In the genomic region with DNA sequence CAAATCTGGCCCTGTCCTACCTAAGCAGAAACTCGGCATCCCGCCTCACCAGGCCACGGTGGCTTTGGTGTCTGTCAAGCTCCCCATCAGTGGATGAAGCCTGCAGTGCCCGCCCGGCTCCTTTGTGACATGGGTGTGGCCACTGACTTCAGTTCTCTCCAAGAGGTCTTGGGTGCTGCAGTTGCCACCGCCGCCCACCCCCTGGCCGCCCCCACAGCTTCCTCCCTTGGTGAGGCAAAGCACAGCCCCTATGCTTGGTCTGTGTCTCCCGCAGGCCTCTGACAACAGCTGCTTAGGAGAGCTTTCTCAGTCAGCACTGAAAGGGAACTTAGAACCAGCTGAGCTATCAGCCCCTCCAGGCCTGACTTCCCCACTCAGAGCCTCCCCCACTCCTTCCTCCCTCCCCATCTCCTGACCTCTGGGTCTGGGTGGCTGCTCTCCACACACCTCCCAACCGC, we compare ENCODE assay signal across 14 cellular contexts. TPM values are rescaled to one million over a fixed set of nuclear protein-coding genes. Genes with fewer than 3 reads are reported as not detected.
DNase-seq lines count a peak whose midpoint lies in the region; ATAC-seq and TF ChIP-seq lines count a peak whose summit lies in the region.
"Had no signal": no experiment of that assay in that cellular context is flagged by ENCODE, and none has a peak within 500 bp of the region (broad histone marks: within the 10 kb centered on the region; RNA-seq: fewer than 3 reads in every experiment).

No MANE protein-coding gene starts in this region.

- H3K4me3 Mint-ChIP-seq in activated CD8-positive, alpha-beta memory T cell treated with anti-CD3 and anti-CD28 coated beads, Interleukin-2, amount 10 ng/mL, durations not matched to agents 7 days and 5 days: peak overlapping the region; percentile 79
- H3K4me3 Mint-ChIP-seq in activated CD4-positive, alpha-beta T cell treated with anti-CD3 and anti-CD28 coated beads, Interleukin-2, amount 10 ng/mL, durations not matched to agents 7 days and 5 days: no peak overlapping the region
- H3K4me3 Mint-ChIP-seq: activated naive CD4-positive, alpha-beta T cell treated with anti-CD3 and anti-CD28 coated beads for 36 hours; naive thymus-derived CD8-positive, alpha-beta T cell had no signal

- H3K9me3 ChIP-seq in spleen: no peaks in the 10 kb centered on the region
- H3K9me3 ChIP-seq: thyroid gland had no signal

- TF ChIP-seq POLR2A in spleen (IDR thresholded peaks at IDR 0.05): no peak

- CTCF ChIA-PET in activated CD8-positive, alpha-beta memory T cell treated with anti-CD3 and anti-CD28 coated beads, Interleukin-2, amount 10 ng/mL, durations not matched to agents 7 days and 5 days (lab: Charles Lee): interaction anchor here (0.9 to 4.7 kb wide), 9 partner anchors 11 to 114 kb away, joined by 3 to 27 read pairs (median 4); partner anchors contain the start of gene GPR55
- CTCF ChIA-PET in activated CD4-positive, alpha-beta T cell treated with anti-CD3 and anti-CD28 coated beads, Interleukin-2, amount 10 ng/mL, durations not matched to agents 7 days and 5 days (lab: Charles Lee): interaction anchor here (0.9 to 2.4 kb wide), 4 partner anchors 12 to 23 kb away, joined by 3 to 10 read pairs (median 4); no protein-coding TSS in a partner anchor

- H3K36me3 ChIP-seq in spleen: no peaks in the 10 kb centered on the region
- H3K36me3 ChIP-seq: thyroid gland had no signal

- H3K36me3 Mint-ChIP-seq in activated CD8-positive, alpha-beta memory T cell treated with anti-CD3 and anti-CD28 coated beads, Interleukin-2, amount 10 ng/mL, durations not matched to agents 7 days and 5 days: peaks cover 26% of the 10 kb centered on the region
- no peaks in the 10 kb centered on the region for H3K36me3 Mint-ChIP-seq in activated CD4-positive, alpha-beta T cell treated with anti-CD3 and anti-CD28 coated beads, Interleukin-2, amount 10 ng/mL, durations not matched to agents 7 days and 5 days (ENCODE audit: low read depth)
- H3K36me3 Mint-ChIP-seq: naive thymus-derived CD8-positive, alpha-beta T cell had no signal

- ATAC-seq in activated CD8-positive, alpha-beta memory T cell treated with anti-CD3 and anti-CD28 coated beads, Interleukin-2, amount 10 ng/mL, durations not matched to agents 7 days and 5 days: peak; percentile 22
- peak; percentile 37 for ATAC-seq in GM21529 (IDR thresholded peaks at IDR 0.05; ENCODE audit: unreplicated experiment)
- peak; percentile 43 for ATAC-seq in HG03460 (IDR thresholded peaks at IDR 0.05; ENCODE audit: unreplicated experiment)
- ATAC-seq: naive thymus-derived CD8-positive, alpha-beta T cell had no signal

- WGBS in spleen, 5 donors: 40 to 51% (median 46%) methylated on average over 7 to 10 of the region's 10 CpGs

- peaks cover 0 to 6% (median 0%) of the 10 kb centered on the region in 7 donors for H3K27me3 ChIP-seq in spleen (replicated peaks in 1 of 7)
- H3K27me3 ChIP-seq: thyroid gland had no signal

- peak; percentile 81 for DNase-seq in activated CD8-positive, alpha-beta memory T cell treated with anti-CD3 and anti-CD28 coated beads, Interleukin-2, amount 10 ng/mL, durations not matched to agents 7 days and 5 days
- DNase-seq in activated CD8-positive, alpha-beta memory T cell treated with anti-CD3 and anti-CD28 coated beads, Interleukin-2, amount 50 U/mL, for 48 hours: no peak
- DNase-seq in spleen: peak; percentile 70
- no peak for DNase-seq in activated CD4-positive, alpha-beta T cell treated with anti-CD3 and anti-CD28 coated beads, Interleukin-2, amount 10 ng/mL, durations not matched to agents 7 days and 5 days
- DNase-seq in NCI-H1092 treated with DMSO at 0.1 percent for 48 hours (lab: John Stamatoyannopoulos, UW): no peak
- no peak for DNase-seq in NCI-H1417 (lab: John Stamatoyannopoulos, UW)
- DNase-seq: 8988T; activated naive CD4-positive, alpha-beta T cell treated with anti-CD3 and anti-CD28 coated beads for 36 hours; naive thymus-derived CD8-positive, alpha-beta T cell; NCI-H1436 treated with DMSO at 0.1 percent for 48 hours; stimulated activated CD4-positive, alpha-beta T cell treated with anti-CD3 and anti-CD28 coated beads, Interleukin-2, amount 100 ng/mL, for 48 hours; thyroid gland had no signal

- peaks cover 0 to 16% (median 7%) of the 10 kb centered on the region in 6 donors for H3K4me1 ChIP-seq in spleen
- H3K4me1 ChIP-seq: thyroid gland had no signal

- intact Hi-C loops in spleen (cut with DNase I; ENCODE audit: low total_unique reads): no loop called here

- POLR2A ChIA-PET in activated CD4-positive, alpha-beta T cell treated with anti-CD3 and anti-CD28 coated beads, Interleukin-2, amount 10 ng/mL, durations not matched to agents 7 days and 5 days (lab: Charles Lee): interaction anchor here (0.6 kb wide), 1 partner anchor 23 kb away, joined by 3 read pairs; no protein-coding TSS in a partner anchor

- H3K27ac Mint-ChIP-seq in activated CD8-positive, alpha-beta memory T cell treated with anti-CD3 and anti-CD28 coated beads, Interleukin-2, amount 10 ng/mL, durations not matched to agents 7 days and 5 days: peak overlapping the region; percentile 89
- H3K27ac Mint-ChIP-seq in activated CD4-positive, alpha-beta T cell treated with anti-CD3 and anti-CD28 coated beads, Interleukin-2, amount 10 ng/mL, durations not matched to agents 7 days and 5 days: no peak overlapping the region
- H3K27ac Mint-ChIP-seq: activated naive CD4-positive, alpha-beta T cell treated with anti-CD3 and anti-CD28 coated beads for 36 hours had no signal

- H3K4me1 Mint-ChIP-seq in activated CD8-positive, alpha-beta memory T cell treated with anti-CD3 and anti-CD28 coated beads, Interleukin-2, amount 10 ng/mL, durations not matched to agents 7 days and 5 days: peaks cover 84% of the 10 kb centered on the region
- H3K4me1 Mint-ChIP-seq in activated CD4-positive, alpha-beta T cell treated with anti-CD3 and anti-CD28 coated beads, Interleukin-2, amount 10 ng/mL, durations not matched to agents 7 days and 5 days: peaks cover 29% of the 10 kb centered on the region

- no peak overlapping the region for H3K4me3 ChIP-seq in spleen
- H3K4me3 ChIP-seq: thyroid gland had no signal

- no peak for TF ChIP-seq CTCF in spleen (IDR thresholded peaks at IDR 0.05 in 8 of 11, conservative IDR thresholded peaks at IDR 0.05 in 3 of 11)

- peak overlapping the region in 2 of 8 donors; percentile 1 to 15 for H3K27ac ChIP-seq in spleen
- H3K27ac ChIP-seq: thyroid gland had no signal

- H3K27me3 Mint-ChIP-seq in activated CD8-positive, alpha-beta memory T cell treated with anti-CD3 and anti-CD28 coated beads, Interleukin-2, amount 10 ng/mL, durations not matched to agents 7 days and 5 days: peaks cover 31% of the 10 kb centered on the region
- no peaks in the 10 kb centered on the region for H3K27me3 Mint-ChIP-seq in activated CD4-positive, alpha-beta T cell treated with anti-CD3 and anti-CD28 coated beads, Interleukin-2, amount 10 ng/mL, durations not matched to agents 7 days and 5 days

- H3K9me3 Mint-ChIP-seq in activated CD8-positive, alpha-beta memory T cell treated with anti-CD3 and anti-CD28 coated beads, Interleukin-2, amount 10 ng/mL, durations not matched to agents 7 days and 5 days (ENCODE audit: low read depth): no peaks in the 10 kb centered on the region
- H3K9me3 Mint-ChIP-seq in activated CD4-positive, alpha-beta T cell treated with anti-CD3 and anti-CD28 coated beads, Interleukin-2, amount 10 ng/mL, durations not matched to agents 7 days and 5 days: no peaks in the 10 kb centered on the region
- H3K9me3 Mint-ChIP-seq: activated naive CD4-positive, alpha-beta T cell treated with anti-CD3 and anti-CD28 coated beads for 36 hours; naive thymus-derived CD8-positive, alpha-beta T cell had no signal

RNA-seq across cellular contexts. Expression of gene GPR55, which starts 22.9 kb away (rescaled TPM):
- total RNA-seq in activated CD8-positive, alpha-beta memory T cell treated with anti-CD3 and anti-CD28 coated beads, Interleukin-2, amount 10 ng/mL, durations not matched to agents 7 days and 5 days: 10 to 100 TPM; 42.1 to 58.8 TPM
- total RNA-seq in spleen: 1 to 10 TPM; 2.5 to 6.8 (median 5.2) TPM
- 1 to 10 TPM in 2 of 3 donors, under 1 TPM in 1; 0.86 to 2.0 (median 1.7) TPM for polyA plus RNA-seq in spleen
- 1 to 10 TPM; 9.2 to 9.4 TPM for total RNA-seq in activated CD4-positive, alpha-beta T cell treated with anti-CD3 and anti-CD28 coated beads, Interleukin-2, amount 10 ng/mL, durations not matched to agents 7 days and 5 days

RNA-seq across cellular contexts. Expression of gene SPATA3, which starts 48.0 kb away (rescaled TPM):
- total RNA-seq in activated CD8-positive, alpha-beta memory T cell treated with anti-CD3 and anti-CD28 coated beads, Interleukin-2, amount 10 ng/mL, durations not matched to agents 7 days and 5 days: 1 to 10 TPM in 1 of 2 experiments, under 1 TPM in 1; 0.44 to 1.2 TPM
- not detected for total RNA-seq in spleen
- not detected for polyA plus RNA-seq in spleen
- under 1 TPM in 1 of 2 experiments, not detected in 1; 0.71 TPM for total RNA-seq in activated CD4-positive, alpha-beta T cell treated with anti-CD3 and anti-CD28 coated beads, Interleukin-2, amount 10 ng/mL, durations not matched to agents 7 days and 5 days
- total RNA-seq: activated naive CD4-positive, alpha-beta T cell treated with anti-CD3 and anti-CD28 coated beads for 36 hours; naive thymus-derived CD8-positive, alpha-beta T cell had no signal
- polyA plus RNA-seq: naive thymus-derived CD8-positive, alpha-beta T cell had no signal

Comparison
In these comparisons a context has a peak if more than half of its experiments do, and no peak if none do; other contexts are left out.
1. DNase-seq: peak in activated CD8-positive, alpha-beta memory T cell treated with anti-CD3 and anti-CD28 coated beads, Interleukin-2, amount 10 ng/mL, durations not matched to agents 7 days and 5 days (single experiment) and spleen (single experiment); none in activated CD8-positive, alpha-beta memory T cell treated with anti-CD3 and anti-CD28 coated beads, Interleukin-2, amount 50 U/mL, for 48 hours (single experiment), activated CD4-positive, alpha-beta T cell treated with anti-CD3 and anti-CD28 coated beads, Interleukin-2, amount 10 ng/mL, durations not matched to agents 7 days and 5 days (single experiment), NCI-H1092 treated with DMSO at 0.1 percent for 48 hours (single experiment) and NCI-H1417 (0 of 3).
2. RNA of gene GPR55, which starts 22.9 kb away (total RNA-seq): 42.1 to 58.8 TPM in activated CD8-positive, alpha-beta memory T cell treated with anti-CD3 and anti-CD28 coated beads, Interleukin-2, amount 10 ng/mL, durations not matched to agents 7 days and 5 days; 9.2 to 9.4 TPM in activated CD4-positive, alpha-beta T cell treated with anti-CD3 and anti-CD28 coated beads, Interleukin-2, amount 10 ng/mL, durations not matched to agents 7 days and 5 days and 2.5 to 6.8 TPM in spleen; every median in the first group is over 4 times any median in the second.
3. Peak in every context shown above with its lines, with median percentiles within 50 percentile points of each other: ATAC-seq.